ENCODE assay signal across 8 cellular contexts in genomic region chr1:43172532-43172972, GRCh38. TPM values are rescaled to one million over a fixed set of nuclear protein-coding genes. Genes with fewer than 3 reads are reported as not detected.
DNase-seq lines count a peak whose midpoint lies in the region; ATAC-seq and TF ChIP-seq lines count a peak whose summit lies in the region.

No MANE protein-coding gene starts in this region.

- intact Hi-C loops in Caco-2 (cut with micrococcal nuclease; ENCODE audit: unreplicated experiment) (loop anchor here (1.0 kb wide), 1 partner anchor 34 kb away; no protein-coding TSS in a partner anchor), Panc1 (cut with micrococcal nuclease; ENCODE audit: unreplicated experiment) (no loop called here)

- CTCF ChIA-PET in Caco-2 (lab: Charles Lee): interaction anchor here (1.0 kb wide), 1 partner anchor 326 kb away, joined by 3 read pairs; the partner anchor contains the start of gene ZNF691
- CTCF ChIA-PET in Panc1 (lab: Charles Lee): interaction anchor here (0.6 to 1.2 kb wide), 2 partner anchors 26 to 54 kb away, joined by 3 to 4 read pairs; no protein-coding TSS in a partner anchor

- H3K4me1 ChIP-seq in Caco-2 (peaks cover 3% of the 10 kb centered on the region), KMS-11 (ENCODE audit: low read depth, poor library complexity, severe bottlenecking) (peaks cover 16% of the 10 kb centered on the region), Panc1 (ENCODE audit: control insufficient read depth, insufficient read depth, low read length) (peaks cover 10% of the 10 kb centered on the region; the same call in 1 of the 2 replicates), gastroesophageal sphincter (peaks cover 4 to 29% (median 11%) of the 10 kb centered on the region in 3 donors), neutrophil (ENCODE audit: control insufficient read depth in 1 of 2, insufficient read depth in 1 of 2, low read depth in 1 of 2, low read length in 1 of 2) (peaks cover 13 to 14% of the 10 kb centered on the region in 2 experiments), subcutaneous abdominal adipose tissue (ENCODE audit: control insufficient read depth in 5 of 5, insufficient read depth in 5 of 5, low read length in 5 of 5) (peaks cover 5 to 16% (median 15%) of the 10 kb centered on the region in 5 donors)

- peaks cover 7% of the 10 kb centered on the region for H3K4me1 Mint-ChIP-seq in Caco-2 (ENCODE audit: low read depth, unreplicated experiment)

- H3K27ac Mint-ChIP-seq in Caco-2 (ENCODE audit: unreplicated experiment): peak overlapping the region; percentile 99

- H3K27me3 ChIP-seq in Caco-2 (replicated peaks; ENCODE audit: control insufficient read depth, insufficient read depth, low read length): no peaks in the 10 kb centered on the region
- H3K27me3 ChIP-seq in KMS-11 (ENCODE audit: insufficient read depth, low read depth): no peaks in the 10 kb centered on the region
- no peaks in the 10 kb centered on the region for H3K27me3 ChIP-seq in Panc1 (ENCODE audit: control insufficient read depth, insufficient read depth, low read length)
- H3K27me3 ChIP-seq in gastroesophageal sphincter: peaks cover 18% of the 10 kb centered on the region
- H3K27me3 ChIP-seq in neutrophil: peaks cover 43% of the 10 kb centered on the region
- peaks cover 2 to 10% (median 7%) of the 10 kb centered on the region in 5 donors for H3K27me3 ChIP-seq in subcutaneous abdominal adipose tissue (ENCODE audit: control insufficient read depth in 5 of 5, insufficient read depth in 4 of 5, low read length in 5 of 5)

- POLR2A ChIA-PET in Caco-2 (lab: Charles Lee) (interaction anchor here (0.7 to 1.5 kb wide), 2 partner anchors 34 to 51 kb away, joined by 4 to 17 read pairs; no protein-coding TSS in a partner anchor), Panc1 (lab: Charles Lee) (interaction anchor here (0.5 to 0.8 kb wide), 2 partner anchors 209 to 514 kb away, joined by 5 to 11 read pairs; no protein-coding TSS in a partner anchor)

- DNase-seq in Caco-2: peak; percentile 80 to 87
- peak; percentile 25 for DNase-seq in Panc1 (ENCODE audit: low read depth, low spot score)
- peak; percentile 74 for DNase-seq in activated gamma-delta T cell treated with anti-CD3 and anti-CD28 coated beads, Interleukin-2, amount 50 U/mL, for 16 hours (ENCODE audit: low read depth)

- H3K9me3 Mint-ChIP-seq in Caco-2 (ENCODE audit: unreplicated experiment): no peaks in the 10 kb centered on the region

- no peaks in the 10 kb centered on the region for H4K20me1 ChIP-seq in KMS-11 (ENCODE audit: insufficient read depth)

- TF ChIP-seq CTCF in Caco-2 (IDR thresholded peaks at IDR 0.05; ENCODE audit: insufficient read depth in 1 of 2, low read depth in 1 of 2, low read length in 1 of 2, severe bottlenecking in 1 of 2, unreplicated experiment in 1 of 2): no peak
- no peak for TF ChIP-seq CTCF in KMS-11 (conservative IDR thresholded peaks at IDR 0.05; ENCODE audit: low read depth, low read length)
- no peak for TF ChIP-seq CTCF in Panc1 (IDR thresholded peaks at IDR 0.05)
- no peak for TF ChIP-seq CTCF in gastroesophageal sphincter (IDR thresholded peaks at IDR 0.05)
- no peak for TF ChIP-seq CTCF in neutrophil (IDR thresholded peaks at IDR 0.05)

- no peak for TF ChIP-seq EP300 in gastroesophageal sphincter (IDR thresholded peaks at IDR 0.05)

- H3K9me3 ChIP-seq in Caco-2 (no peaks in the 10 kb centered on the region), Panc1 (ENCODE audit: control insufficient read depth, insufficient read depth, low read depth, low read length) (no peaks in the 10 kb centered on the region), gastroesophageal sphincter (no peaks in the 10 kb centered on the region), neutrophil (no peaks in the 10 kb centered on the region), subcutaneous abdominal adipose tissue (ENCODE audit: control insufficient read depth in 5 of 5, low read length in 5 of 5) (no peaks in the 10 kb centered on the region)

- ATAC-seq in GM21619 (IDR thresholded peaks at IDR 0.05; ENCODE audit: unreplicated experiment): peak; percentile 42
- peak; percentile 80 for ATAC-seq in Panc1
- peak; percentile 95 for ATAC-seq in gastroesophageal sphincter

- in situ Hi-C loops in Panc1 (cut with HindIII; ENCODE audit: low pct_unique_long_range_greater_than_20kb, low sequenced_read_pairs): no loop called here

- peak overlapping the region; percentile 37; the same call in 1 of the 2 replicates for H3K4me2 ChIP-seq in KMS-11

- H3K79me2 ChIP-seq in KMS-11 (ENCODE audit: insufficient read depth, low read depth): peaks cover 17% of the 10 kb centered on the region

- 0% methylated on average over 7 to 13 of the region's 19 CpGs for WGBS in gastroesophageal sphincter (ENCODE audit: low coverage in 1 of 2), 2 donors

- H2AFZ ChIP-seq in KMS-11 (ENCODE audit: low read depth): peak overlapping the region; percentile 89; the same call in 1 of the 2 replicates

- peaks cover 14% of the 10 kb centered on the region for H3K27me3 Mint-ChIP-seq in Caco-2 (ENCODE audit: insufficient read depth, unreplicated experiment)

- H3K9ac ChIP-seq in KMS-11 (no peak overlapping the region), subcutaneous abdominal adipose tissue (ENCODE audit: low read length in 5 of 5) (no peak overlapping the region)

- peaks cover 38% of the 10 kb centered on the region for H3K36me3 Mint-ChIP-seq in Caco-2 (ENCODE audit: insufficient read depth, unreplicated experiment)

- H3K27ac ChIP-seq in KMS-11 (no peak overlapping the region), Panc1 (ENCODE audit: low read length) (no peak overlapping the region; the same call in none of the 2 replicates), gastroesophageal sphincter (peak overlapping the region in 3 of 4 donors; percentile 62 to 71 (median 65)), neutrophil (peak overlapping the region; percentile 80), subcutaneous abdominal adipose tissue (ENCODE audit: low read depth, low read length) (peak overlapping the region; percentile 47)

- no TSS peak for BruUV-seq in Caco-2 (replicated peaks; lab: Mats Ljungman, UMichigan)
- BruUV-seq in Panc1 (replicated peaks; lab: Mats Ljungman, UMichigan): no TSS peak

- peak overlapping the region; percentile 99 for H3K4me3 Mint-ChIP-seq in Caco-2 (ENCODE audit: unreplicated experiment)

- H3K36me3 ChIP-seq in Caco-2 (ENCODE audit: control insufficient read depth, insufficient read depth, low read length): no peaks in the 10 kb centered on the region; the same call in 1 of the 2 replicates
- peaks cover 7% of the 10 kb centered on the region; the same call in 1 of the 2 replicates for H3K36me3 ChIP-seq in KMS-11 (ENCODE audit: insufficient read depth)
- H3K36me3 ChIP-seq in Panc1 (ENCODE audit: control insufficient read depth, insufficient read depth, low read length): peaks cover 21% of the 10 kb centered on the region
- H3K36me3 ChIP-seq in gastroesophageal sphincter: peaks cover 0 to 32% of the 10 kb centered on the region in 2 donors
- peaks cover 16% of the 10 kb centered on the region for H3K36me3 ChIP-seq in neutrophil
- peaks cover 14 to 32% (median 20%) of the 10 kb centered on the region in 5 donors for H3K36me3 ChIP-seq in subcutaneous abdominal adipose tissue (ENCODE audit: control insufficient read depth in 5 of 5, insufficient read depth in 5 of 5, low read length in 5 of 5)

- no peak for TF ChIP-seq POLR2A in gastroesophageal sphincter (IDR thresholded peaks at IDR 0.05)

- H3K4me3 ChIP-seq in Caco-2 (ENCODE audit: low read depth, low read length): peak overlapping the region; percentile 83
- H3K4me3 ChIP-seq in KMS-11 (IDR thresholded peaks at IDR 0.05; ENCODE audit: insufficient read depth, low read depth, low read length): no peak overlapping the region
- H3K4me3 ChIP-seq in Panc1 (ENCODE audit: low read depth in 2 of 2, low read length in 2 of 2): peak overlapping the region; percentile 91 to 94
- H3K4me3 ChIP-seq in gastroesophageal sphincter: peak overlapping the region; percentile 85 to 92
- H3K4me3 ChIP-seq in neutrophil (ENCODE audit: low read depth in 1 of 2, low read length in 1 of 2): peak overlapping the region; percentile 81 to 84
- peak overlapping the region; percentile 95 to 99 (median 96) for H3K4me3 ChIP-seq in subcutaneous abdominal adipose tissue (ENCODE audit: low read depth in 1 of 5, low read length in 5 of 5)

RNA-seq across cellular contexts. Expression of gene CFAP57, which starts 0.4 kb away (rescaled TPM):
- total RNA-seq in Caco-2 (2022) (0.23 and 0.35 TPM in 2 replicates), Panc1 (2021; ENCODE audit: unreplicated experiment) (0.69 TPM), gastroesophageal sphincter (not detected)
- 0.46 TPM for polyA plus RNA-seq in Panc1 (2012; ENCODE audit: insufficient read length)

RNA-seq across cellular contexts. Expression of gene EBNA1BP2, which starts 0.5 kb away (rescaled TPM):
- total RNA-seq in Caco-2 (2022) (56.3 and 61.6 TPM in 2 replicates), Panc1 (2021; ENCODE audit: unreplicated experiment) (144 TPM), gastroesophageal sphincter (10 to 100 TPM; 41.7 to 60.9 (median 51.7) TPM)
- polyA plus RNA-seq in Panc1 (2012; ENCODE audit: insufficient read length): 118 TPM

Comparison
In these comparisons a context has a peak if more than half of its experiments do, and no peak if none do; other contexts are left out.
1. DNase-seq: peak in every context shown above with its lines; median percentile 84 in Caco-2; 74 in activated gamma-delta T cell treated with anti-CD3 and anti-CD28 coated beads, Interleukin-2, amount 50 U/mL, for 16 hours; 25 in Panc1.
2. ATAC-seq: peak in every context shown above with its lines; median percentile 95 in gastroesophageal sphincter; 80 in Panc1; 42 in GM21619.
3. H3K27ac ChIP-seq: peak in gastroesophageal sphincter (3 of 4), neutrophil (single experiment) and subcutaneous abdominal adipose tissue (single experiment); none in KMS-11 (single experiment) and Panc1 (single experiment).